1 cellular context compared by ENCODE assay signal in genomic region chr17:82424001-82424862, GRCh38.
A peak's percentile ranks its signal among the peaks of the same experiment; 100 is the strongest.
TF ChIP-seq lines count a peak whose summit lies in the region.

No MANE protein-coding gene starts in this region.

TF ChIP-seq in HepG2, 621 proteins besides CTCF, POLR2A, EP300 and RAD21 (continued from another document):
- 0 out of 2 replicates have a peak, but pooled peaks have one; percentile 40 for TF ChIP-seq ZBTB4 (CRISPR knock-in tag; IDR thresholded peaks at IDR 0.05; ENCODE audit: borderline replicate concordance)
- TF ChIP-seq CHCHD3 (CRISPR knock-in tag; IDR thresholded peaks at IDR 0.05) = no peak
- no peak for TF ChIP-seq CHD2 (IDR thresholded peaks at IDR 0.05; ENCODE audit: low read depth, low read length)
- TF ChIP-seq, protein P1, sequence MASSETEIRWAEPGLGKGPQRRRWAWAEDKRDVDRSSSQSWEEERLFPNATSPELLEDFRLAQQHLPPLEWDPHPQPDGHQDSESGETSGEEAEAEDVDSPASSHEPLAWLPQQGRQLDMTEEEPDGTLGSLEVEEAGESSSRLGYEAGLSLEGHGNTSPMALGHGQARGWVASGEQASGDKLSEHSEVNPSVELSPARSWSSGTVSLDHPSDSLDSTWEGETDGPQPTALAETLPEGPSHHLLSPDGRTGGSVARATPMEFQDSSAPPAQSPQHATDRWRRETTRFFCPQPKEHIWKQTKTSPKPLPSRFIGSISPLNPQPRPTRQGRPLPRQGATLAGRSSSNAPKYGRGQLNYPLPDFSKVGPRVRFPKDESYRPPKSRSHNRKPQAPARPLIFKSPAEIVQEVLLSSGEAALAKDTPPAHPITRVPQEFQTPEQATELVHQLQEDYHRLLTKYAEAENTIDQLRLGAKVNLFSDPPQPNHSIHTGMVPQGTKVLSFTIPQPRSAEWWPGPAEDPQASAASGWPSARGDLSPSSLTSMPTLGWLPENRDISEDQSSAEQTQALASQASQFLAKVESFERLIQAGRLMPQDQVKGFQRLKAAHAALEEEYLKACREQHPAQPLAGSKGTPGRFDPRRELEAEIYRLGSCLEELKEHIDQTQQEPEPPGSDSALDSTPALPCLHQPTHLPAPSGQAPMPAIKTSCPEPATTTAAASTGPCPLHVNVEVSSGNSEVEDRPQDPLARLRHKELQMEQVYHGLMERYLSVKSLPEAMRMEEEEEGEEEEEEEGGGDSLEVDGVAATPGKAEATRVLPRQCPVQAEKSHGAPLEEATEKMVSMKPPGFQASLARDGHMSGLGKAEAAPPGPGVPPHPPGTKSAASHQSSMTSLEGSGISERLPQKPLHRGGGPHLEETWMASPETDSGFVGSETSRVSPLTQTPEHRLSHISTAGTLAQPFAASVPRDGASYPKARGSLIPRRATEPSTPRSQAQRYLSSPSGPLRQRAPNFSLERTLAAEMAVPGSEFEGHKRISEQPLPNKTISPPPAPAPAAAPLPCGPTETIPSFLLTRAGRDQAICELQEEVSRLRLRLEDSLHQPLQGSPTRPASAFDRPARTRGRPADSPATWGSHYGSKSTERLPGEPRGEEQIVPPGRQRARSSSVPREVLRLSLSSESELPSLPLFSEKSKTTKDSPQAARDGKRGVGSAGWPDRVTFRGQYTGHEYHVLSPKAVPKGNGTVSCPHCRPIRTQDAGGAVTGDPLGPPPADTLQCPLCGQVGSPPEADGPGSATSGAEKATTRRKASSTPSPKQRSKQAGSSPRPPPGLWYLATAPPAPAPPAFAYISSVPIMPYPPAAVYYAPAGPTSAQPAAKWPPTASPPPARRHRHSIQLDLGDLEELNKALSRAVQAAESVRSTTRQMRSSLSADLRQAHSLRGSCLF (CRISPR knock-in tag; IDR thresholded peaks at IDR 0.05; ENCODE audit: borderline replicate concordance) = no peak
- TF ChIP-seq RNF2 (conservative IDR thresholded peaks at IDR 0.05; ENCODE audit: low read depth) = no peak
- peak; percentile 42; the same call in 1 of the 2 replicates for TF ChIP-seq SMC3 (IDR thresholded peaks at IDR 0.05; ENCODE audit: low read length)
- no peak for TF ChIP-seq FOSL2 (CRISPR knock-in tag; IDR thresholded peaks at IDR 0.05)
- TF ChIP-seq MXD1 (CRISPR knock-in tag; IDR thresholded peaks at IDR 0.05) = no peak
- peak; percentile 38; the same call in 1 of the 2 replicates for TF ChIP-seq BORCS8-MEF2B (CRISPR knock-in tag; IDR thresholded peaks at IDR 0.05)
- 0 out of 2 replicates have a peak, but pooled peaks have one; percentile 12 for TF ChIP-seq GMEB1 (CRISPR knock-in tag; IDR thresholded peaks at IDR 0.05; ENCODE audit: borderline replicate concordance)
- 0 out of 2 replicates have a peak, but pooled peaks have one; percentile 28 for TF ChIP-seq ARNT2 (CRISPR knock-in tag; IDR thresholded peaks at IDR 0.05; ENCODE audit: low read depth)
- no peak for TF ChIP-seq ATRX (CRISPR knock-in tag; IDR thresholded peaks at IDR 0.05; ENCODE audit: borderline replicate concordance)
- TF ChIP-seq, protein P2, sequence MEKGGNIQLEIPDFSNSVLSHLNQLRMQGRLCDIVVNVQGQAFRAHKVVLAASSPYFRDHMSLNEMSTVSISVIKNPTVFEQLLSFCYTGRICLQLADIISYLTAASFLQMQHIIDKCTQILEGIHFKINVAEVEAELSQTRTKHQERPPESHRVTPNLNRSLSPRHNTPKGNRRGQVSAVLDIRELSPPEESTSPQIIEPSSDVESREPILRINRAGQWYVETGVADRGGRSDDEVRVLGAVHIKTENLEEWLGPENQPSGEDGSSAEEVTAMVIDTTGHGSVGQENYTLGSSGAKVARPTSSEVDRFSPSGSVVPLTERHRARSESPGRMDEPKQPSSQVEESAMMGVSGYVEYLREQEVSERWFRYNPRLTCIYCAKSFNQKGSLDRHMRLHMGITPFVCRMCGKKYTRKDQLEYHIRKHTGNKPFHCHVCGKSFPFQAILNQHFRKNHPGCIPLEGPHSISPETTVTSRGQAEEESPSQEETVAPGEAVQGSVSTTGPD (CRISPR knock-in tag; IDR thresholded peaks at IDR 0.05) = no peak
- peak; percentile 27; the same call in 1 of the 2 replicates for TF ChIP-seq POLR2G (IDR thresholded peaks at IDR 0.05; ENCODE audit: low read depth, low read length)
- no peak for TF ChIP-seq PREB (CRISPR knock-in tag; IDR thresholded peaks at IDR 0.05)
- 0 out of 2 replicates have a peak, but pooled peaks have one; percentile 32 for TF ChIP-seq ZNF225 (CRISPR knock-in tag; IDR thresholded peaks at IDR 0.05)
- no peak for TF ChIP-seq ARID5B (CRISPR knock-in tag; IDR thresholded peaks at IDR 0.05)
- TF ChIP-seq SNAPC5 (CRISPR knock-in tag; IDR thresholded peaks at IDR 0.05; ENCODE audit: borderline replicate concordance) = no peak
- TF ChIP-seq ZNF598 (CRISPR knock-in tag; IDR thresholded peaks at IDR 0.05; ENCODE audit: borderline replicate concordance) = peak; percentile 51; the same call in 1 of the 2 replicates
- TF ChIP-seq GFI1 (CRISPR knock-in tag; IDR thresholded peaks at IDR 0.05; ENCODE audit: borderline replicate concordance) = peak; percentile 19; the same call in 1 of the 2 replicates
- peak; percentile 68 for TF ChIP-seq STAG1 (CRISPR knock-in tag; IDR thresholded peaks at IDR 0.05)
- TF ChIP-seq ZSCAN25 (CRISPR knock-in tag; IDR thresholded peaks at IDR 0.05) = peak; percentile 29; the same call in 1 of the 2 replicates
- TF ChIP-seq HDAC2 (CRISPR knock-in tag; IDR thresholded peaks at IDR 0.05) = no peak
- TF ChIP-seq, protein P3, sequence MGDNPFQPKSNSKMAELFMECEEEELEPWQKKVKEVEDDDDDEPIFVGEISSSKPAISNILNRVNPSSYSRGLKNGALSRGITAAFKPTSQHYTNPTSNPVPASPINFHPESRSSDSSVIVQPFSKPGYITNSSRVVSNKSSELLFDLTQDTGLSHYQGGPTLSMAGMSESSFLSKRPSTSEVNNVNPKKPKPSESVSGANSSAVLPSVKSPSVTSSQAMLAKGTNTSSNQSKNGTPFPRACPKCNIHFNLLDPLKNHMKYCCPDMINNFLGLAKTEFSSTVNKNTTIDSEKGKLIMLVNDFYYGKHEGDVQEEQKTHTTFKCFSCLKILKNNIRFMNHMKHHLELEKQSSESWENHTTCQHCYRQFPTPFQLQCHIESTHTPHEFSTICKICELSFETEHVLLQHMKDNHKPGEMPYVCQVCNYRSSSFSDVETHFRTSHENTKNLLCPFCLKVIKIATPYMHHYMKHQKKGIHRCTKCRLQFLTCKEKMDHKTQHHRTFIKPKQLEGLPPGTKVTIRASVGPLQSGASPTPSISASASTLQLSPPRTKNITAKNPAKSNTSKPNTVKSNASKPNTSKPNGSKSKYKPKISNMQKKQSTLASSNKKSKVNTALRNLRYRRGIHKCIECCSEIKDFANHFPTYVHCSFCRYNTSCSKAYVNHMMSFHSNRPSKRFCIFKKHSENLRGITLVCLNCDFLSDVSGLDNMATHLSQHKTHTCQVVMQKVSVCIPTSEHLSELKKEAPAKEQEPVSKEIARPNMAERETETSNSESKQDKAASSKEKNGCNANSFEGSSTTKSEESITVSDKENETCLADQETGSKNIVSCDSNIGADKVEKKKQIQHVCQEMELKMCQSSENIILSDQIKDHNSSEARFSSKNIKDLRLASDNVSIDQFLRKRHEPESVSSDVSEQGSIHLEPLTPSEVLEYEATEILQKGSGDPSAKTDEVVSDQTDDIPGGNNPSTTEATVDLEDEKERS (CRISPR knock-in tag; IDR thresholded peaks at IDR 0.05) = no peak
- TF ChIP-seq MBNL3 (CRISPR knock-in tag; conservative IDR thresholded peaks at IDR 0.05) = no peak
- TF ChIP-seq, protein P4, sequence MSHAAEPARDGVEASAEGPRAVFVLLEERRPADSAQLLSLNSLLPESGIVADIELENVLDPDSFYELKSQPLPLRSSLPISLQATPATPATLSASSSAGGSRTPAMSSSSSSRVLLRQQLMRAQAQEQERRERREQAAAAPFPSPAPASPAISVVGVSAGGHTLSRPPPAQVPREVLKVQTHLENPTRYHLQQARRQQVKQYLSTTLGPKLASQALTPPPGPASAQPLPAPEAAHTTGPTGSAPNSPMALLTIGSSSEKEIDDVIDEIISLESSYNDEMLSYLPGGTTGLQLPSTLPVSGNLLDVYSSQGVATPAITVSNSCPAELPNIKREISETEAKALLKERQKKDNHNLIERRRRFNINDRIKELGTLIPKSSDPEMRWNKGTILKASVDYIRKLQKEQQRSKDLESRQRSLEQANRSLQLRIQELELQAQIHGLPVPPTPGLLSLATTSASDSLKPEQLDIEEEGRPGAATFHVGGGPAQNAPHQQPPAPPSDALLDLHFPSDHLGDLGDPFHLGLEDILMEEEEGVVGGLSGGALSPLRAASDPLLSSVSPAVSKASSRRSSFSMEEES (CRISPR knock-in tag; IDR thresholded peaks at IDR 0.05) = no peak
- TF ChIP-seq AGO2 (optimal IDR thresholded peaks at IDR 0.05; ENCODE audit: low read depth, low read length) = peak; percentile 70
TF ChIP-seq in HepG2: peak in this region for 24.
